Comparison of ENCODE assay signal across 8 cellular contexts in genomic region chr1:36323636-36324321, GRCh38. TPM values are rescaled to one million over a fixed set of nuclear protein-coding genes. Genes with fewer than 3 reads are reported as not detected.
DNase-seq lines count a peak whose midpoint lies in the region; ATAC-seq, FAIRE-seq and TF ChIP-seq lines count a peak whose summit lies in the region.

Gene EVA1B, minus strand, starts transcription at chr1:36323645. Its CDS starts 608 bp downstream, at chr1:36323037.

- H4K20me1 ChIP-seq in DND-41 (ENCODE audit: insufficient read depth, low read length) (0 out of 2 replicates have a peak, but pooled peaks cover 2% of the 10 kb centered on the region), GM12878 (ENCODE audit: control insufficient read depth, insufficient read depth) (no peaks in the 10 kb centered on the region)

- H3K79me2 ChIP-seq in DND-41 (ENCODE audit: insufficient read depth, low read length) (no peaks in the 10 kb centered on the region), GM12878 (ENCODE audit: control insufficient read depth, insufficient read depth, low read length) (no peaks in the 10 kb centered on the region)

- intact Hi-C loops in GM12878 (cut with micrococcal nuclease; ENCODE audit: unreplicated experiment) (no loop called here), sigmoid colon (cut with DNase I) (no loop called here)

- H3K36me3 ChIP-seq in DND-41 (ENCODE audit: insufficient read depth, low read length), result no peaks in the 10 kb centered on the region
- no peaks in the 10 kb centered on the region for H3K36me3 ChIP-seq in GM12878 (ENCODE audit: control insufficient read depth in 2 of 2, insufficient read depth in 2 of 2, low read length in 1 of 2)
- H3K36me3 ChIP-seq in iPS DF 6.9 (ENCODE audit: control insufficient read depth, insufficient read depth, low read length), result no peaks in the 10 kb centered on the region; the same call in 1 of the 2 replicates
- no peaks in the 10 kb centered on the region for H3K36me3 ChIP-seq in sigmoid colon

- RAD21 ChIA-PET in GM12878 (lab: Charles Lee; ENCODE audit: unreplicated experiment), result interaction anchor here (0.8 to 1.9 kb wide), 7 partner anchors 14 to 98 kb away, joined by 3 to 5 read pairs (median 4); partner anchors contain the start of gene SH3D21

- peak within 1 kb of the TSS; percentile 24 to 53; a peak in 3 of 4 replicates for H3K4me3 ChIP-seq in DND-41 (ENCODE audit: low read depth in 1 of 2, low read length in 2 of 2)
- H3K4me3 ChIP-seq in GM12878, result peak within 1 kb of the TSS; percentile 70
- peak within 1 kb of the TSS; percentile 70 for H3K4me3 ChIP-seq in iPS DF 6.9 (ENCODE audit: low read length)
- H3K4me3 ChIP-seq in sigmoid colon, result peak within 1 kb of the TSS; percentile 53 to 85 (median 62)

- H3K9ac ChIP-seq in DND-41 (ENCODE audit: low read depth, low read length), result peak within 1 kb of the TSS; percentile 60
- H3K9ac ChIP-seq in GM12878 (ENCODE audit: control insufficient read depth, insufficient read depth, low read length), result peak within 1 kb of the TSS; percentile 47

- H3K27ac ChIP-seq in DND-41 (ENCODE audit: low read length) (peak within 1 kb of the TSS; percentile 36; the same call in 1 of the 2 replicates), GM12878 (ENCODE audit: control insufficient read depth, insufficient read depth) (no peak within 1 kb of the TSS), iPS DF 6.9 (ENCODE audit: low read length) (no peak within 1 kb of the TSS), sigmoid colon (peak within 1 kb of the TSS; percentile 82 to 89 (median 84))

- peak within 1 kb of the TSS; percentile 71 for H2AFZ ChIP-seq in DND-41 (ENCODE audit: low read depth, low read length)
- peak within 1 kb of the TSS; percentile 10 for H2AFZ ChIP-seq in GM12878 (ENCODE audit: control insufficient read depth, low read depth, low read length)

- POLR2A ChIA-PET in GM12878 (lab: Charles Lee), result interaction anchor here (0.5 to 1.3 kb wide), 3 partner anchors 15 to 25 kb away, joined by 3 to 5 read pairs (median 4); partner anchors contain the start of gene SH3D21

- CTCF ChIA-PET in GM12878 (lab: Yijun Ruan, JAX), result interaction anchor here (1.0 to 1.7 kb wide), 6 partner anchors 17 to 174 kb away, joined by 3 to 10 read pairs (median 4); partner anchors contain the start of genes SH3D21 and TRAPPC3

- H3K9me3 ChIP-seq in DND-41 (ENCODE audit: insufficient read depth, low read length, severe bottlenecking), result no peaks in the 10 kb centered on the region
- H3K9me3 ChIP-seq in GM12878 (replicated peaks; ENCODE audit: control insufficient read depth, insufficient read depth, low read length), result no peaks in the 10 kb centered on the region
- no peaks in the 10 kb centered on the region for H3K9me3 ChIP-seq in iPS DF 6.9 (ENCODE audit: control insufficient read depth, insufficient read depth, low read length)
- H3K9me3 ChIP-seq in sigmoid colon, result no peaks in the 10 kb centered on the region

- TF ChIP-seq EP300 in GM12878 (IDR thresholded peaks at IDR 0.05; ENCODE audit: borderline replicate concordance in 1 of 2, control insufficient read depth in 1 of 2, low read depth in 2 of 2, low read length in 2 of 2) (no peak), sigmoid colon (IDR thresholded peaks at IDR 0.05) (no peak)

- peak; percentile 71 for ATAC-seq in DND-41 (ENCODE audit: insufficient read depth, low read depth)
- peak; percentile 38 for ATAC-seq in HG02642 (IDR thresholded peaks at IDR 0.05; ENCODE audit: poor library complexity, unreplicated experiment)
- ATAC-seq in GM12878, result peak; percentile 69
- no peak for ATAC-seq in GM18909 (IDR thresholded peaks at IDR 0.05; ENCODE audit: poor library complexity, unreplicated experiment)

- 15% methylated on average over 26 of the region's 35 CpGs for WGBS in GM12878 (ENCODE audit: insufficient coverage, insufficient replicate concordance, low lambda C conversion rate, missing lambda C conversion rate)
- WGBS in iPS DF 6.9 (ENCODE audit: insufficient coverage, insufficient read length), result no CpG with 5 or more reads among the region's 35 CpGs
- 2 to 4% methylated on average over 34 of the region's 35 CpGs for WGBS in sigmoid colon, 2 donors

- H3K27me3 ChIP-seq in DND-41 (ENCODE audit: insufficient read depth, low read length, poor library complexity), result no peaks in the 10 kb centered on the region
- H3K27me3 ChIP-seq in GM12878 (replicated peaks in 1 of 2; ENCODE audit: control insufficient read depth in 2 of 2, insufficient read depth in 2 of 2, low read length in 1 of 2), result no peaks in the 10 kb centered on the region
- no peaks in the 10 kb centered on the region for H3K27me3 ChIP-seq in iPS DF 6.9 (ENCODE audit: control insufficient read depth, insufficient read depth, low read length)
- H3K27me3 ChIP-seq in sigmoid colon, result no peaks in the 10 kb centered on the region

- H3K4me2 ChIP-seq in DND-41 (ENCODE audit: insufficient read depth, low read length) (peak within 1 kb of the TSS; percentile 68), GM12878 (ENCODE audit: control insufficient read depth, insufficient read depth) (peak within 1 kb of the TSS; percentile 97)

- no peak for TF ChIP-seq CTCF in DND-41 (IDR thresholded peaks at IDR 0.05; ENCODE audit: borderline replicate concordance, extremely low read depth, low read length, poor library complexity, severe bottlenecking)
- TF ChIP-seq CTCF in GM12878 (IDR thresholded peaks at IDR 0.05 in 2 of 3, conservative IDR thresholded peaks at IDR 0.05 in 1 of 3; ENCODE audit: control insufficient read depth in 2 of 3, extremely low read depth in 1 of 3, insufficient read depth in 1 of 3, low read depth in 3 of 3, low read length in 3 of 3), result no peak
- no peak for TF ChIP-seq CTCF in sigmoid colon (IDR thresholded peaks at IDR 0.05)

- SMC1A ChIA-PET in GM12878 (lab: Charles Lee; ENCODE audit: uncharacterized antibody, unreplicated experiment), result interaction anchor here (0.7 to 1.8 kb wide), 7 partner anchors 12 to 98 kb away, joined by 3 to 5 read pairs (median 3); no protein-coding TSS in a partner anchor

- BruUV-seq in GM12878 (replicated peaks; lab: Mats Ljungman, UMichigan), result no TSS peak

- no peak for TF ChIP-seq RAD21 in GM12878 (IDR thresholded peaks at IDR 0.05; ENCODE audit: insufficient read depth, low read depth, low read length)

- in situ Hi-C loops in GM12878 (cut with MboI), result no loop called here

- no peak for FAIRE-seq in GM12878 (lab: Jason Lieb, UNC)

- H3K4me1 ChIP-seq in DND-41 (ENCODE audit: insufficient read depth, low read length) (peaks cover 16% of the 10 kb centered on the region), GM12878 (ENCODE audit: control insufficient read depth, insufficient read depth, low read length) (peaks cover 24% of the 10 kb centered on the region), iPS DF 6.9 (ENCODE audit: control insufficient read depth, insufficient read depth, low read length) (peaks cover 8% of the 10 kb centered on the region), sigmoid colon (peaks cover 0 to 39% (median 33%) of the 10 kb centered on the region in 4 donors)

- DNase-seq in DND-41, result peak; percentile 70
- DNase-seq in SK-N-DZ (ENCODE audit: low spot score), result peak; percentile 52
- no peak for DNase-seq in GM12878 (ENCODE audit: low read depth, low spot score)
- no peak for DNase-seq in iPS DF 6.9 (ENCODE audit: low read depth, low spot score)
- peak; percentile 94 for DNase-seq in sigmoid colon
- no peak for DNase-seq in GM19240 (ENCODE audit: insufficient read length, low spot score)

- TF ChIP-seq POLR2A in GM12878 (IDR thresholded peaks at IDR 0.05; ENCODE audit: low read depth, low read length) (no peak; the same call in 1 of the 2 replicates), sigmoid colon (IDR thresholded peaks at IDR 0.05) (no peak)

TF ChIP-seq in GM12878, 131 proteins besides CTCF, POLR2A, EP300 and RAD21 (continues in another document):
- TF ChIP-seq NBN (IDR thresholded peaks at IDR 0.05) (0 out of 2 replicates have a peak, but pooled peaks have one; percentile 26), E4F1 (IDR thresholded peaks at IDR 0.05; ENCODE audit: borderline replicate concordance, partially characterized antibody) (no peak)

RNA-seq across cellular contexts. Expression of gene EVA1B, which starts in this region (rescaled TPM):
- 9.2 and 13.8 TPM in 2 replicates for polyA plus RNA-seq in SK-N-DZ (2014; cell fraction: cytosol; rRNA removed)
- 8.5 and 10.5 TPM in 2 replicates for polyA plus RNA-seq in SK-N-DZ (2014; cell fraction: nucleus; rRNA removed)
- total RNA-seq in GM12878 (2013; cell fraction: nucleolus; rRNA removed), result 1.2 TPM in 1 of 2 replicates, not detected in the other
- total RNA-seq in GM12878 (2014; rRNA removed) (6.4 and 6.9 TPM in 2 replicates), GM12878 (2014; rRNA removed; fragmentation: Illumina TruSeq; extraction: Trizol) (0.32 and 0.45 TPM in 2 replicates), GM12878 (2021) (5.3 and 6.1 TPM in 2 replicates), sigmoid colon (100 to 1,000 TPM in 1 of 4 donors, 10 to 100 TPM in 3; 46.7 to 102 (median 71.0) TPM)
- 2.1 TPM for polyA plus RNA-seq in GM12878 (2011; ENCODE audit: low read depth)
- polyA plus RNA-seq in GM12878 (2011; rRNA removed) (0.58 TPM in 1 of 2 replicates, not detected in the other), GM12878 (2014; fragmentation: Illumina TruSeq; extraction: Trizol) (not detected in 2 replicates), GM12878 (2014; fragmentation: Nextera tagmentation; extraction: Ambion mirVana) (under 1 TPM in 1 of 2 experiments, not detected in 1; 0.15 TPM), GM12878 (2014; rRNA removed) (3.4 and 6.7 TPM in 2 replicates), GM12878 (2016; fragmentation: Nextera tagmentation; extraction: Ambion mirVana) (1 to 10 TPM; 2.7 to 3.2 TPM), sigmoid colon (10 to 100 TPM in 2 of 3 donors, 1 to 10 TPM in 1; 5.8 to 18.0 (median 17.2) TPM)
- 1.5 and 2.1 TPM in 2 replicates for polyA plus RNA-seq in GM12878 (2011; cell fraction: cytosol; rRNA removed)
- polyA plus RNA-seq in GM12878 (2011; cell fraction: nucleus; rRNA removed), result 1.0 TPM in 2 replicates
- 9.5 and 12.8 TPM in 2 replicates for polyA plus RNA-seq in GM12878 (2012)
- polyA minus RNA-seq in GM12878 (2011; rRNA and poly(A)+ RNA removed), result 0.21 TPM in 1 of 2 replicates, not detected in the other
- polyA minus RNA-seq in GM12878 (2011; cell fraction: cytosol; rRNA and poly(A)+ RNA removed), result not detected in 2 replicates
- not detected in 2 replicates for polyA minus RNA-seq in GM12878 (2011; cell fraction: nucleus; rRNA and poly(A)+ RNA removed)

Comparison
In these comparisons a context has a peak if more than half of its experiments do, and no peak if none do; other contexts are left out.
1. RNA of gene EVA1B (total RNA-seq): 46.7 to 102 TPM in sigmoid colon; 0.32 to 6.9 TPM in GM12878; every median in the first group is over 4 times any median in the second.
2. DNase-seq: peak in DND-41 (single experiment), SK-N-DZ (single experiment) and sigmoid colon (single experiment); none in GM12878 (single experiment), iPS DF 6.9 (single experiment) and GM19240 (single experiment).
3. H3K27ac ChIP-seq: peak in DND-41 (single experiment) and sigmoid colon (4 of 4); none in GM12878 (single experiment) and iPS DF 6.9 (single experiment).
4. Peak in every context shown above with its lines, with median percentiles within 50 percentile points of each other: H3K4me3 ChIP-seq.